In genomic region chr5:140151068-140151718, GRCh38 we compare ENCODE assay signal across 22 cellular contexts. TPM values are rescaled to one million over a fixed set of nuclear protein-coding genes. Genes with fewer than 3 reads are reported as not detected.
DNase-seq lines count a peak whose midpoint lies in the region; ATAC-seq and TF ChIP-seq lines count a peak whose summit lies in the region.
"Had no signal": no experiment of that assay in that cellular context is flagged by ENCODE, and none has a peak within 500 bp of the region (broad histone marks: within the 10 kb centered on the region; RNA-seq: fewer than 3 reads in every experiment).

No MANE protein-coding gene starts in this region.

- H2BK120ac ChIP-seq in H9 (ENCODE audit: low read depth, low read length, poor library complexity, severe bottlenecking), result no peak overlapping the region

- no peaks in the 10 kb centered on the region for H3K79me1 ChIP-seq in H9 (ENCODE audit: insufficient read depth, low read depth, low read length, poor library complexity, severe bottlenecking)

- H3K4me3 ChIP-seq in colonic mucosa (no peak overlapping the region), lower lobe of right lung (no peak overlapping the region)
- H3K4me3 ChIP-seq: GM12878, Peyer's patch had no signal

- no peak overlapping the region for H3K27ac Mint-ChIP-seq in H9

- in situ Hi-C loops in ACHN (cut with HindIII; ENCODE audit: low pct_ligation_motif_present, low pct_unique_long_range_greater_than_20kb, low sequenced_read_pairs), result no loop called here

- ATAC-seq in lower lobe of right lung (peak; percentile 19 to 50), GM18873 (IDR thresholded peaks at IDR 0.05; ENCODE audit: low FRiP score, unreplicated experiment) (no peak)
- ATAC-seq: GM12878, Right ventricle myocardium inferior had no signal

- H3K14ac ChIP-seq in H9 (ENCODE audit: insufficient read depth, low read length), result no peak overlapping the region

- peaks cover 4% of the 10 kb centered on the region for H3K23me2 ChIP-seq in H9 (ENCODE audit: insufficient read length, low read depth, low read length, poor library complexity, severe bottlenecking)

- H4K8ac ChIP-seq in H9 (replicated peaks; ENCODE audit: insufficient read length, low read depth, low read length), result no peak overlapping the region

- H3K4me1 ChIP-seq in colonic mucosa, result no peaks in the 10 kb centered on the region
- peaks cover 37% of the 10 kb centered on the region for H3K4me1 ChIP-seq in lower lobe of right lung
- no peaks in the 10 kb centered on the region; the same call in 1 of the 2 replicates for H3K4me1 ChIP-seq in H9 (ENCODE audit: insufficient read depth, low read length)
- H3K4me1 ChIP-seq: BE2C had no signal

- H3K4me1 Mint-ChIP-seq in H9, result peaks cover 32 to 39% of the 10 kb centered on the region in 2 experiments

- no peak overlapping the region for H3K18ac ChIP-seq in H9 (ENCODE audit: insufficient read length, low read depth, low read length)

- no peaks in the 10 kb centered on the region for H3K36me3 ChIP-seq in colonic mucosa
- no peaks in the 10 kb centered on the region for H3K36me3 ChIP-seq in lower lobe of right lung
- H3K36me3 ChIP-seq: BE2C, Peyer's patch had no signal

- intact Hi-C loops in colonic mucosa (cut with DNase I), result no loop called here
- intact Hi-C loops in lower lobe of right lung (cut with DNase I), result no loop called here

- H3K27me3 Mint-ChIP-seq in H9 (ENCODE audit: low read depth), result peaks cover 39% of the 10 kb centered on the region

- H3K4me2 ChIP-seq in H9 (ENCODE audit: insufficient read depth, insufficient read length, low read length), result no peak overlapping the region

- H3K9ac ChIP-seq in colonic mucosa (ENCODE audit: low read depth in 2 of 2, low read length in 2 of 2), result no peak overlapping the region
- H3K9ac ChIP-seq in H9 (ENCODE audit: extremely low read depth, insufficient read length, low read length), result no peak overlapping the region

- H3K36me3 Mint-ChIP-seq in H9 (ENCODE audit: insufficient read depth in 1 of 3, low read depth in 3 of 3), result no peaks in the 10 kb centered on the region
- H3K36me3 Mint-ChIP-seq: CD4-positive, alpha-beta memory T cell had no signal

- H3K27me3 ChIP-seq in colonic mucosa (no peaks in the 10 kb centered on the region), lower lobe of right lung (ENCODE audit: low read depth) (no peaks in the 10 kb centered on the region), H9 (ENCODE audit: insufficient read depth, low read length) (peaks cover 16% of the 10 kb centered on the region)
- H3K27me3 ChIP-seq: BE2C, Peyer's patch had no signal

- H3K27ac ChIP-seq in colonic mucosa (no peak overlapping the region), lower lobe of right lung (no peak overlapping the region), H9 (ENCODE audit: insufficient read length, low read depth, low read length) (no peak overlapping the region)
- H3K27ac ChIP-seq: Peyer's patch had no signal

- H3K56ac ChIP-seq in H9 (ENCODE audit: insufficient read length, low read depth, low read length), result no peak overlapping the region

- H2BK20ac ChIP-seq in H9 (ENCODE audit: low read depth, low read length, poor library complexity, severe bottlenecking), result no peak overlapping the region

- H3K23ac ChIP-seq in H9 (ENCODE audit: insufficient read length, low read depth, low read length), result no peak overlapping the region

- no peak overlapping the region for H4K5ac ChIP-seq in H9 (ENCODE audit: insufficient read length, low read depth, low read length)

- H2BK15ac ChIP-seq in H9 (ENCODE audit: low read depth, low read length), result no peak overlapping the region

- TF ChIP-seq CTCF in colonic mucosa (IDR thresholded peaks at IDR 0.05) (no peak), lower lobe of right lung (IDR thresholded peaks at IDR 0.05) (no peak), H9 (conservative IDR thresholded peaks at IDR 0.05) (no peak)

- no peak overlapping the region for H2BK12ac ChIP-seq in H9 (ENCODE audit: insufficient read length, low read depth, low read length)

- peak; percentile 23 for DNase-seq in NCI-H510A (lab: John Stamatoyannopoulos, UW)
- no peak for DNase-seq in NCI-H510A treated with DMSO at 0.1 percent for 48 hours (lab: John Stamatoyannopoulos, UW)
- peak; percentile 45 for DNase-seq in colonic mucosa
- DNase-seq in lower lobe of right lung, result no peak
- no peak for DNase-seq in HuH-7.5 (ENCODE audit: low spot score)
- DNase-seq in H9, result no peak
- no peak for DNase-seq in ACHN
- DNase-seq: 8988T; BE2C; Calu3; CD4-positive, alpha-beta memory T cell; GF-D8; IMR-90; Karpas-422; NCI-H1417 treated with DMSO at 0.1 percent for 48 hours; NCI-H2171; NCI-H446; NK-92 treated with Interleukin-12 subunit alpha and Interleukin-12 subunit beta, amount 100 ng/mL, for 24 hours; Peyer's patch had no signal

- no peak overlapping the region for H2AK5ac ChIP-seq in H9 (ENCODE audit: insufficient read length, low read length)

- H3K4ac ChIP-seq in H9 (ENCODE audit: low read depth, low read length), result no peak overlapping the region

- no peaks in the 10 kb centered on the region for H4K20me1 ChIP-seq in H9 (ENCODE audit: control insufficient read depth, insufficient read depth, insufficient read length)

- H3K4me3 Mint-ChIP-seq in H9, result no peak overlapping the region

- H3K9me3 ChIP-seq in colonic mucosa (no peaks in the 10 kb centered on the region), lower lobe of right lung (no peaks in the 10 kb centered on the region), H9 (ENCODE audit: control insufficient read depth, low read depth, low read length) (no peaks in the 10 kb centered on the region)
- H3K9me3 ChIP-seq: BE2C, Peyer's patch had no signal

- H2BK5ac ChIP-seq in H9 (ENCODE audit: insufficient read length, low read length), result no peak overlapping the region

- no CpG with 5 or more reads among the region's 6 CpGs for WGBS in H9 (ENCODE audit: extremely low coverage, insufficient read length, low lambda C conversion rate)

- no peaks in the 10 kb centered on the region; a peak in 1 of 5 replicates for H3K9me3 Mint-ChIP-seq in H9

- H3T11ph ChIP-seq in H9 (ENCODE audit: low read length), result no peak overlapping the region

- no peak overlapping the region for H4K91ac ChIP-seq in H9 (ENCODE audit: insufficient read length, low read depth, low read length)

- H3K79me2 ChIP-seq in H9 (ENCODE audit: insufficient read depth, low read length), result no peaks in the 10 kb centered on the region

- H2AFZ ChIP-seq in H9 (ENCODE audit: low read length), result no peak overlapping the region

RNA-seq across cellular contexts. Expression of gene CYSTM1, which starts 23.8 kb away (rescaled TPM):
- 100 to 1,000 TPM; 205 TPM for total RNA-seq in colonic mucosa
- total RNA-seq in lower lobe of right lung, result 80.4 TPM
- total RNA-seq in H9 (2021), result 19.0 and 20.6 TPM in 2 replicates

RNA-seq across cellular contexts. Expression of gene IGIP, which starts 25.5 kb away (rescaled TPM):
- total RNA-seq in colonic mucosa (1 to 10 TPM; 7.8 to 9.5 TPM), lower lobe of right lung (17.7 TPM), H9 (2021) (0.52 and 0.53 TPM in 2 replicates)

RNA-seq across cellular contexts. Expression of gene PURA, which starts 37.3 kb away (rescaled TPM):
- total RNA-seq in colonic mucosa (10 to 100 TPM; 20.5 to 21.6 TPM), lower lobe of right lung (32.4 TPM), H9 (2021) (3.3 and 3.6 TPM in 2 replicates)

Comparison
In these comparisons a context has a peak if more than half of its experiments do, and no peak if none do; other contexts are left out.
1. DNase-seq: peak in NCI-H510A (single experiment) and colonic mucosa (single experiment); none in NCI-H510A treated with DMSO at 0.1 percent for 48 hours (single experiment), lower lobe of right lung (single experiment), HuH-7.5 (single experiment), H9 (single experiment) and ACHN (single experiment).